Comparison of ENCODE assay signal across 8 cellular contexts in the genomic region with DNA sequence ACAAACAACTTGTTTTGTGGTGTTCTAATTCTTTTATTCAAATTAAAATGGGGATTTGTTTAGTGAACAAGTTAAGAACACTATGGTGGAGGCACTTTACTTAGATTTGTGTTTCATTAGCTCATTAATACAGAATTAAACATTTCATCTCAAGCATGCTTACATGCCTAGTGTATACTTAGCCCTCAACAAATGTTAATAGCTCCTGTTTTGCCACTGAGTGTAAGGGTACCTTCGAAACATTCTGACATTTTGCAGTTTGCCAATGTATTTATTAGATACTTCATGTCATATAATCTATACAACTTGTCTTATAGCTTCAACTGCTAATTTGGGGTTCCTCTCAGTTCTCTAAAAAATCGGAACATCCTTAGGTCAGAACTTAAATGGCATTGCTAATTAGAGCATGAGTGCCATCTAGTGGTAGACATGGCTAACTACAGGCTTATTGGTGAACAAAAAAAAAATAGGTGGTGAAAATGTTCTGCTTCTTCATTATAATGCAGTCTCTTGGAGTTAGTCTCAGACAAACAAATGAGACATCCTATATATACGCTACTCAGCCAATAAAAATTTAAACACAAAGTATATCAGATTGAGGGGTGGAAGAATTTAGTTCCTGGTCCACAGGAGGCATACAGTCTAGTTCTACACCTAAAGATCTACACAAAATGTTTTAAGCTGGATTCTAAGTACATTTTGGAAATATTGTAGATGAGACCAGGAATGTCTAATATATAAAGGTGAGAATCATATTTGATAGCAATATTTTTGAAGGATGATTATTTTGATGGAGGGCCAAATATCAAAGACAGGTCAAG. TPM values are rescaled to one million over a fixed set of nuclear protein-coding genes. Genes with fewer than 3 reads are reported as not detected.
DNase-seq lines count a peak whose midpoint lies in the region; ATAC-seq and TF ChIP-seq lines count a peak whose summit lies in the region.

No MANE protein-coding gene starts in this region.

- peaks cover 5% of the 10 kb centered on the region for H3K4me1 Mint-ChIP-seq in activated T-cell treated with anti-CD3 and anti-CD28 coated beads, Interleukin-2, amount 50 U/mL, for 4 hours (ENCODE audit: low read depth)

- H3K36me3 ChIP-seq in RWPE2 (ENCODE audit: low read depth) (no peaks in the 10 kb centered on the region), prostate gland (no peaks in the 10 kb centered on the region)

- no peaks in the 10 kb centered on the region for H3K9me3 Mint-ChIP-seq in activated T-cell treated with anti-CD3 and anti-CD28 coated beads, Interleukin-2, amount 50 U/mL, for 4 hours

- intact Hi-C loops in prostate gland (cut with DNase I): no loop called here

- H3K4me1 ChIP-seq in RWPE2 (ENCODE audit: insufficient read depth, poor library complexity, severe bottlenecking): no peaks in the 10 kb centered on the region
- H3K4me1 ChIP-seq in prostate gland (replicated peaks): no peaks in the 10 kb centered on the region

- no peak for TF ChIP-seq POLR2A in prostate gland (IDR thresholded peaks at IDR 0.05)

- DNase-seq in DMS53 (lab: John Stamatoyannopoulos, UW): peak; percentile 78
- DNase-seq in Jurkat, Clone E6-1 (ENCODE audit: low read depth, low spot score): peak; percentile 35
- no peak for DNase-seq in RWPE2 (ENCODE audit: low spot score)
- DNase-seq in fibroblast of mammary gland (ENCODE audit: low read depth): peak; percentile 56
- DNase-seq in prostate gland (ENCODE audit: low spot score): no peak
- no peak for DNase-seq in middle frontal gyrus (ENCODE audit: extremely low spot score, low spot score)
- DNase-seq in activated T-cell treated with anti-CD3 and anti-CD28 coated beads, Interleukin-2, amount 50 U/mL, for 4 hours: no peak

- H3K36me3 Mint-ChIP-seq in activated T-cell treated with anti-CD3 and anti-CD28 coated beads, Interleukin-2, amount 50 U/mL, for 4 hours (ENCODE audit: insufficient read depth): no peaks in the 10 kb centered on the region

- H3K4me3 Mint-ChIP-seq in activated T-cell treated with anti-CD3 and anti-CD28 coated beads, Interleukin-2, amount 50 U/mL, for 4 hours: no peak overlapping the region

- WGBS in prostate gland: 17% methylated on average over 3 of the region's 3 CpGs

- peaks cover 20% of the 10 kb centered on the region for H3K27me3 Mint-ChIP-seq in activated T-cell treated with anti-CD3 and anti-CD28 coated beads, Interleukin-2, amount 50 U/mL, for 4 hours (ENCODE audit: low read depth)

- H3K9me3 ChIP-seq in RWPE2 (ENCODE audit: severe bottlenecking) (no peaks in the 10 kb centered on the region), prostate gland (no peaks in the 10 kb centered on the region)

- TF ChIP-seq CTCF in RWPE2 (IDR thresholded peaks at IDR 0.05; ENCODE audit: poor library complexity, severe bottlenecking) (peak; percentile 93), fibroblast of mammary gland (conservative IDR thresholded peaks at IDR 0.05; ENCODE audit: control insufficient read depth, insufficient read depth, low read depth, low read length) (peak; percentile 96), prostate gland (IDR thresholded peaks at IDR 0.05) (peak; percentile 63 to 77 (median 74))

- H3K27me3 ChIP-seq in RWPE2 (ENCODE audit: insufficient read depth, poor library complexity, severe bottlenecking): peaks cover 44% of the 10 kb centered on the region
- H3K27me3 ChIP-seq in prostate gland (replicated peaks; ENCODE audit: insufficient read depth): no peaks in the 10 kb centered on the region

- ATAC-seq in GM19455 (IDR thresholded peaks at IDR 0.05; ENCODE audit: unreplicated experiment) (peak; percentile 75), RWPE2 (ENCODE audit: low read depth) (no peak)
- ATAC-seq in activated T-cell treated with anti-CD3 and anti-CD28 coated beads, Interleukin-2, amount 50 U/mL, for 4 hours: no peak

- H3K27ac ChIP-seq in RWPE2 (ENCODE audit: poor library complexity, severe bottlenecking) (no peak overlapping the region), prostate gland (no peak overlapping the region)

- H3K4me3 ChIP-seq in Jurkat, Clone E6-1 (ENCODE audit: low read length): no peak overlapping the region
- H3K4me3 ChIP-seq in RWPE2 (ENCODE audit: severe bottlenecking) (no peak overlapping the region), fibroblast of mammary gland (ENCODE audit: control insufficient read depth, low read depth, low read length) (no peak overlapping the region), prostate gland (no peak overlapping the region)

RNA-seq across cellular contexts. Expression of a gene that starts 4.9 kb away (rescaled TPM):
- polyA plus RNA-seq in Jurkat, Clone E6-1 (2012; ENCODE audit: insufficient read depth, insufficient read length): not detected
- 1 to 10 TPM in 1 of 2 donors, not detected in 1; 1.0 TPM for total RNA-seq in prostate gland
- not detected for total RNA-seq in activated T-cell treated with anti-CD3 and anti-CD28 coated beads, Interleukin-2, amount 50 U/mL, for 4 hours

Comparison
In these comparisons a context has a peak if more than half of its experiments do, and no peak if none do; other contexts are left out.
1. DNase-seq: peak in DMS53 (single experiment), Jurkat, Clone E6-1 (single experiment) and fibroblast of mammary gland (single experiment); none in RWPE2 (single experiment), prostate gland (single experiment), middle frontal gyrus (single experiment) and activated T-cell treated with anti-CD3 and anti-CD28 coated beads, Interleukin-2, amount 50 U/mL, for 4 hours (single experiment).
2. Peak in every context shown above with its lines, with median percentiles within 50 percentile points of each other: CTCF ChIP-seq.